Comparison of ENCODE assay signal across 8 cellular contexts in the genomic region with DNA sequence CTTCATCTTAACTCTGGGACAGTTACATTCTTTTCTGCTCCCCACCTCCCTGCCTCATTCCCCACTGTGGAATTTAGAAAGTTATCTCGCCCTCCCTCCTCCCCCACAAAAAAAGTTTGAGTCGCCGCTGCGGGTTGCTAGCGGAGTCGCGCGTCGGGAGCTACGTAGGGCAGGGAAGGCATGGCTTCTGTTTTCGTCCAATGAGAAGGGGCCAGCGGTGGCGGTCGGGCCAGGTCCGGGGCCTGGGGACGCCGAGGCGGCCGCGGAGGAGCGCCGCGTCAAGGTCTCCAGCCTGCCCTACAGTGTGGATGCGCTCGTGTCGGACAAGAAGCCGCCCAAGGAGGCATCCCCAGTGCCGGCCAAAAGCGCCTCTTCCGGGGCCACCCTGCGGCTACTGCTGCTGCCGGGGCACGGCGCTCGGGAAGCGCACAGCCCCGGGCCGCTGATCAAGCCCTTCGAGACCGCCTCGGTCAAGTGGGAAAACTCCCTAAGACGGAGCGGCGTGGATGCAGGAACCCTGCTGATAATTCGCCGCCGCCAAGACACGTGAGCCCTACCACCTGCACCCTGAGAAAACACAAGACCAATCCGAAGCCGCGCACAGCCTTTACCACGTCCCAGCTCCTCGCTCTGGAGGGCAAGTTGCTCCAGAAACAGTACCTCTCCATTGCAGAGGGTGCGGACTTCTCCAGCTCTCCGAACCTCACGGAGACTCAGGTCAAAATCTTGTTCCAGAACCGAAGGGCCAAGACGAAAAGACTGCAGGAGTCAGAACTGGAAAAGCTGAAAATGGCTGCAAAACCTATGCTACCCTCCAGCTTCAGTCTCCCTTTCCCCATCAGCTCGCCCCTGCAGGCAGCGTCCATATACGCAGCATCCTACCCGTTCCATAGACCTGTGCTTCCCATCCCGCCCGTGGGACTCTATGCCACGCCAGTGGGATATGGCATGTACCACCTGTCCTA. TPM values are rescaled to one million over a fixed set of nuclear protein-coding genes. Genes with fewer than 3 reads are reported as not detected.
A peak's percentile ranks its signal among the peaks of the same experiment; 100 is the strongest.
DNase-seq lines count a peak whose midpoint lies in the region; ATAC-seq and TF ChIP-seq lines count a peak whose summit lies in the region.

No MANE protein-coding gene starts in this region.

- TF ChIP-seq CTCF in GM13977 (IDR thresholded peaks at IDR 0.05; ENCODE audit: extremely low read depth, insufficient read depth, missing control alignments), result no peak
- TF ChIP-seq CTCF in chondrocyte (IDR thresholded peaks at IDR 0.05), result no peak

- no peaks in the 10 kb centered on the region for H3K36me3 ChIP-seq in mesodermal cell (ENCODE audit: control insufficient read depth, insufficient read depth, low read length)

- peaks cover 7% of the 10 kb centered on the region for H3K4me1 Mint-ChIP-seq in chondrocyte (ENCODE audit: low read depth)

- H3K4me3 Mint-ChIP-seq in chondrocyte (ENCODE audit: unreplicated experiment), result peak overlapping the region; percentile 75

- peak; percentile 22 for DNase-seq in GM13977 (ENCODE audit: low spot score)
- DNase-seq in activated CD4-positive, CD25-positive, alpha-beta regulatory T cell treated with anti-CD3 and anti-CD28 coated beads, Interleukin-2, amount 50 U/mL, for 72 hours, result peak; percentile 73
- DNase-seq in chondrocyte (ENCODE audit: low spot score), result no peak
- DNase-seq in stimulated activated CD8-positive, alpha-beta memory T cell treated with anti-CD3 and anti-CD28 coated beads, Interleukin-2, amount 100 ng/mL, for 1 hour (ENCODE audit: low read depth in 2 of 2), result peak; percentile 4 to 28

- 1% methylated on average over 51 to 60 of the region's 65 CpGs for WGBS in mesodermal cell (ENCODE audit: insufficient coverage in 2 of 2), 2 experiments

- in situ Hi-C loops in GM13977 (cut with MboI; ENCODE audit: low pct_unique_long_range_greater_than_20kb, low sequenced_read_pairs, unreplicated experiment), result no loop called here

- no peaks in the 10 kb centered on the region for H3K9me3 Mint-ChIP-seq in chondrocyte (ENCODE audit: low read depth)

- no peak overlapping the region for H3K27ac ChIP-seq in mesodermal cell (ENCODE audit: low read depth, low read length, severe bottlenecking)

- no peak overlapping the region for H3K27ac Mint-ChIP-seq in chondrocyte (ENCODE audit: unreplicated experiment)

- H3K4me3 ChIP-seq in mesodermal cell (ENCODE audit: extremely low read depth, insufficient read depth, low read length, poor library complexity, severe bottlenecking), result peak overlapping the region; percentile 36

- no peaks in the 10 kb centered on the region for H3K4me1 ChIP-seq in mesodermal cell (ENCODE audit: control insufficient read depth, insufficient read depth, low read length, poor library complexity, severe bottlenecking)

- no peak for ATAC-seq in GM21737 (IDR thresholded peaks at IDR 0.05; ENCODE audit: unreplicated experiment)
- ATAC-seq in GM21786 (IDR thresholded peaks at IDR 0.05; ENCODE audit: unreplicated experiment), result no peak
- no peak for ATAC-seq in GM21717 (IDR thresholded peaks at IDR 0.05; ENCODE audit: unreplicated experiment)

- peaks cover 73% of the 10 kb centered on the region for H3K27me3 Mint-ChIP-seq in chondrocyte (ENCODE audit: low read depth)

- no peaks in the 10 kb centered on the region for H3K9me3 ChIP-seq in mesodermal cell (ENCODE audit: control insufficient read depth, low read length)

- peaks cover 2% of the 10 kb centered on the region for H3K36me3 Mint-ChIP-seq in chondrocyte (ENCODE audit: low read depth)

RNA-seq across cellular contexts. Expression of gene OR4D1, which starts 8.9 kb away (rescaled TPM):
- total RNA-seq in chondrocyte, result not detected in 3 replicates
- not detected for polyA plus RNA-seq in mesodermal cell (2013, experiment 1 of 2)
- polyA plus RNA-seq in mesodermal cell (2013, experiment 2 of 2), result not detected

RNA-seq across cellular contexts. Expression of gene OR4D2, which starts 9.7 kb away (rescaled TPM):
- not detected in 3 replicates for total RNA-seq in chondrocyte
- not detected for polyA plus RNA-seq in mesodermal cell (2013, experiment 1 of 2)
- polyA plus RNA-seq in mesodermal cell (2013, experiment 2 of 2), result not detected

RNA-seq across cellular contexts. Expression of gene EPX, which starts 35.4 kb away (rescaled TPM):
- not detected in 3 replicates for total RNA-seq in chondrocyte
- polyA plus RNA-seq in mesodermal cell (2013, experiment 1 of 2), result not detected
- not detected for polyA plus RNA-seq in mesodermal cell (2013, experiment 2 of 2)
